Comparison of ENCODE assay signal across 8 cellular contexts in genomic region chr12:116818341-116818856, GRCh38.
DNase-seq lines count a peak whose midpoint lies in the region.

No MANE protein-coding gene starts in this region.

- no peaks in the 10 kb centered on the region for H4K20me1 ChIP-seq in Karpas-422 (ENCODE audit: insufficient read depth, low read depth, low read length)

- H2BK12ac ChIP-seq in trophoblast cell (ENCODE audit: low read length) = no peak overlapping the region

- H3K4me2 ChIP-seq in Karpas-422 (ENCODE audit: low read depth, low read length, poor library complexity, severe bottlenecking) = peak overlapping the region; percentile 97
- peak overlapping the region; percentile 68 for H3K4me2 ChIP-seq in trophoblast cell (ENCODE audit: low read length)

- WGBS in trophoblast cell (ENCODE audit: extremely low coverage, insufficient coverage, insufficient read length) = no CpG with 5 or more reads among the region's 11 CpGs

- H3K79me2 ChIP-seq in Karpas-422 (ENCODE audit: low read length) (no peaks in the 10 kb centered on the region), trophoblast cell (ENCODE audit: control insufficient read depth, insufficient read depth, low read length, poor library complexity) (peaks cover 3% of the 10 kb centered on the region)

- intact Hi-C loops in activated T-helper 1 cell treated with anti-CD3 and anti-CD28 coated beads, Interleukin-12 subunit alpha, Interleukin-12 subunit beta, Interleukin-2, Interleukin-4 antibody, amounts not matched to agents 30 ng/mL and 10 ng/mL and 1 ng/mL, durations not matched to agents 14 hours and 24 hours and 36 hours (cut with micrococcal nuclease) = loop anchor here (2.0 to 10.0 kb wide), 2 partner anchors 264 to 542 kb away; partner anchors contain the start of genes MAP1LC3B2 and MED13L

- H3K4me1 ChIP-seq in Karpas-422 (ENCODE audit: low read length) (peaks cover 22% of the 10 kb centered on the region), trophoblast cell (ENCODE audit: control insufficient read depth in 1 of 2, insufficient read depth in 2 of 2, low read length in 2 of 2) (peaks cover 0 to 7% of the 10 kb centered on the region in 2 experiments)

- H3K27me3 ChIP-seq in Karpas-422 (ENCODE audit: low read length) (no peaks in the 10 kb centered on the region), trophoblast cell (ENCODE audit: insufficient read depth, low read length) (no peaks in the 10 kb centered on the region)

- no peaks in the 10 kb centered on the region for H3K36me3 Mint-ChIP-seq in activated T-helper 1 cell treated with anti-CD3 and anti-CD28 coated beads, Interleukin-12 subunit alpha, Interleukin-12 subunit beta, Interleukin-2, Interleukin-4 antibody, amounts not matched to agents 30 ng/mL and 10 ng/mL and 1 ng/mL, durations not matched to agents 14 hours and 24 hours and 36 hours (ENCODE audit: low read depth)

- H3K27ac Mint-ChIP-seq in activated T-helper 1 cell treated with anti-CD3 and anti-CD28 coated beads, Interleukin-12 subunit alpha, Interleukin-12 subunit beta, Interleukin-2, Interleukin-4 antibody, amounts not matched to agents 30 ng/mL and 10 ng/mL and 1 ng/mL, durations not matched to agents 14 hours and 24 hours and 36 hours = peak overlapping the region; percentile 85

- H2AFZ ChIP-seq in Karpas-422 (ENCODE audit: low read length) (peak overlapping the region; percentile 90; the same call in 1 of the 2 replicates), trophoblast cell (ENCODE audit: insufficient read depth, low read length, poor library complexity) (peak overlapping the region; percentile 64)

- H3K79me1 ChIP-seq in trophoblast cell (ENCODE audit: low read length) = peaks cover 4% of the 10 kb centered on the region

- H3K9me3 ChIP-seq in Karpas-422 (ENCODE audit: low read length) (no peaks in the 10 kb centered on the region), trophoblast cell (ENCODE audit: insufficient read depth, low read depth, low read length) (no peaks in the 10 kb centered on the region)

- peak overlapping the region; percentile 85 for H3K4me3 ChIP-seq in Karpas-422 (ENCODE audit: low read length)
- peak overlapping the region; percentile 80 for H3K4me3 ChIP-seq in trophoblast cell (ENCODE audit: low read depth, low read length)

- H3K27ac ChIP-seq in Karpas-422 (ENCODE audit: low read length) (0 out of 2 replicates have a peak overlapping the region, but pooled peaks have one; percentile 40), trophoblast cell (ENCODE audit: low read depth, low read length) (peak overlapping the region; percentile 88)

- H3K4me1 Mint-ChIP-seq in activated T-helper 1 cell treated with anti-CD3 and anti-CD28 coated beads, Interleukin-12 subunit alpha, Interleukin-12 subunit beta, Interleukin-2, Interleukin-4 antibody, amounts not matched to agents 30 ng/mL and 10 ng/mL and 1 ng/mL, durations not matched to agents 14 hours and 24 hours and 36 hours (ENCODE audit: low read depth) = peaks cover 21% of the 10 kb centered on the region

- peak overlapping the region; percentile 56 for H4K12ac ChIP-seq in trophoblast cell (ENCODE audit: low read depth, low read length)

- no peaks in the 10 kb centered on the region for H3K9me3 Mint-ChIP-seq in activated T-helper 1 cell treated with anti-CD3 and anti-CD28 coated beads, Interleukin-12 subunit alpha, Interleukin-12 subunit beta, Interleukin-2, Interleukin-4 antibody, amounts not matched to agents 30 ng/mL and 10 ng/mL and 1 ng/mL, durations not matched to agents 14 hours and 24 hours and 36 hours

- DNase-seq in activated CD4-positive, alpha-beta T cell treated with anti-CD3 and anti-CD28 coated beads for 48 hours = peak; percentile 8
- DNase-seq in activated CD4-positive, alpha-beta T cell treated with anti-CD3 and anti-CD28 coated beads, Interleukin-2, amount 50 U/mL, for 4 hours = no peak
- DNase-seq in Karpas-422 (peak; percentile 63), glomerular visceral epithelial cell (ENCODE audit: extremely low spot score) (peak; percentile 18), trophoblast cell (peak in 1 of 2 donors; percentile 2), dedifferentiated amniotic fluid mesenchymal stem cell (ENCODE audit: extremely low spot score) (no peak), COR-L47 (lab: John Stamatoyannopoulos, UW) (no peak)
- DNase-seq in activated T-helper 1 cell treated with anti-CD3 and anti-CD28 coated beads, Interleukin-12 subunit alpha, Interleukin-12 subunit beta, Interleukin-2, Interleukin-4 antibody, amounts not matched to agents 30 ng/mL and 10 ng/mL and 1 ng/mL, durations not matched to agents 14 hours and 24 hours and 36 hours (ENCODE audit: low spot score) = peak; percentile 7

- peak overlapping the region; percentile 76 for H4K91ac ChIP-seq in trophoblast cell (ENCODE audit: low read depth, low read length)

- peak overlapping the region; percentile 94 for H3K4me3 Mint-ChIP-seq in activated T-helper 1 cell treated with anti-CD3 and anti-CD28 coated beads, Interleukin-12 subunit alpha, Interleukin-12 subunit beta, Interleukin-2, Interleukin-4 antibody, amounts not matched to agents 30 ng/mL and 10 ng/mL and 1 ng/mL, durations not matched to agents 14 hours and 24 hours and 36 hours

- no peak overlapping the region for H3K4ac ChIP-seq in trophoblast cell (ENCODE audit: low read depth, low read length)

- H3K14ac ChIP-seq in trophoblast cell (ENCODE audit: low read length) = no peak overlapping the region

- peak overlapping the region; percentile 78 for H4K8ac ChIP-seq in trophoblast cell (ENCODE audit: low read depth, low read length)

- H3K9ac ChIP-seq in Karpas-422 (ENCODE audit: low read length) (peak overlapping the region; percentile 88), trophoblast cell (ENCODE audit: low read length) (no peak overlapping the region)

- H3K9me2 ChIP-seq in Karpas-422 (replicated peaks; ENCODE audit: insufficient read depth, low read length) = no peaks in the 10 kb centered on the region

- H2BK5ac ChIP-seq in trophoblast cell (ENCODE audit: low read depth, low read length, poor library complexity) = no peak overlapping the region

- H3K36me3 ChIP-seq in Karpas-422 (ENCODE audit: insufficient read depth, low read length) = no peaks in the 10 kb centered on the region
- no peaks in the 10 kb centered on the region for H3K36me3 ChIP-seq in trophoblast cell (ENCODE audit: control insufficient read depth in 1 of 2, insufficient read depth in 2 of 2, low read length in 2 of 2)

- no peak overlapping the region for H2AK5ac ChIP-seq in trophoblast cell (ENCODE audit: low read length)

- no peak overlapping the region for H2BK120ac ChIP-seq in trophoblast cell (ENCODE audit: insufficient read depth, low read length, poor library complexity)

- peaks cover 4% of the 10 kb centered on the region for H3K27me3 Mint-ChIP-seq in activated T-helper 1 cell treated with anti-CD3 and anti-CD28 coated beads, Interleukin-12 subunit alpha, Interleukin-12 subunit beta, Interleukin-2, Interleukin-4 antibody, amounts not matched to agents 30 ng/mL and 10 ng/mL and 1 ng/mL, durations not matched to agents 14 hours and 24 hours and 36 hours (ENCODE audit: insufficient read depth)

- H3K18ac ChIP-seq in trophoblast cell (ENCODE audit: low read length) = peak overlapping the region; percentile 69

- H3K23ac ChIP-seq in trophoblast cell (ENCODE audit: low read length) = no peak overlapping the region

Comparison
In these comparisons a context has a peak if more than half of its experiments do, and no peak if none do; other contexts are left out.
1. DNase-seq: peak in activated CD4-positive, alpha-beta T cell treated with anti-CD3 and anti-CD28 coated beads for 48 hours (single experiment), Karpas-422 (single experiment), activated T-helper 1 cell treated with anti-CD3 and anti-CD28 coated beads, Interleukin-12 subunit alpha, Interleukin-12 subunit beta, Interleukin-2, Interleukin-4 antibody, amounts not matched to agents 30 ng/mL and 10 ng/mL and 1 ng/mL, durations not matched to agents 14 hours and 24 hours and 36 hours (single experiment) and glomerular visceral epithelial cell (single experiment); none in activated CD4-positive, alpha-beta T cell treated with anti-CD3 and anti-CD28 coated beads, Interleukin-2, amount 50 U/mL, for 4 hours (0 of 2), dedifferentiated amniotic fluid mesenchymal stem cell (single experiment) and COR-L47 (single experiment).